8 cellular contexts compared by ENCODE assay signal in genomic region chr14:34498684-34499412, GRCh38. TPM values are rescaled to one million over a fixed set of nuclear protein-coding genes. Genes with fewer than 3 reads are reported as not detected.
DNase-seq lines count a peak whose midpoint lies in the region; ATAC-seq, FAIRE-seq and TF ChIP-seq lines count a peak whose summit lies in the region.

No MANE protein-coding gene starts in this region.

- POLR2A ChIA-PET in BJ (lab: Charles Lee): no interaction called here
- POLR2A ChIA-PET in activated CD4-positive, alpha-beta memory T cell treated with anti-CD3 and anti-CD28 coated beads, Interleukin-2, amount 10 ng/mL, durations not matched to agents 7 days and 5 days (lab: Charles Lee): no interaction called here

- intact Hi-C loops in psoas muscle (cut with DNase I): loop anchor here (2.0 to 10.0 kb wide), 2 partner anchors 164 to 168 kb away; no protein-coding TSS in a partner anchor

- H3K36me3 ChIP-seq in BJ (ENCODE audit: control insufficient read depth, insufficient read depth, low read length) (no peaks in the 10 kb centered on the region), bronchial epithelial cell (ENCODE audit: control insufficient read depth, insufficient read depth, low read length) (no peaks in the 10 kb centered on the region), psoas muscle (ENCODE audit: insufficient read depth in 1 of 2, low read depth in 1 of 2) (no peaks in the 10 kb centered on the region)

- peaks cover 15% of the 10 kb centered on the region for H3K4me1 ChIP-seq in psoas muscle

- no peak overlapping the region for H3K27ac ChIP-seq in psoas muscle

- H3K9me3 Mint-ChIP-seq in activated CD4-positive, alpha-beta memory T cell treated with anti-CD3 and anti-CD28 coated beads, Interleukin-2, amount 10 ng/mL, durations not matched to agents 7 days and 5 days: no peaks in the 10 kb centered on the region
- no peaks in the 10 kb centered on the region for H3K9me3 Mint-ChIP-seq in nephron progenitor cell

- H3K4me3 ChIP-seq in BJ (ENCODE audit: low read depth, low read length) (no peak overlapping the region), bronchial epithelial cell (ENCODE audit: low read depth, low read length) (no peak overlapping the region), psoas muscle (no peak overlapping the region)

- H3K36me3 Mint-ChIP-seq in activated CD4-positive, alpha-beta memory T cell treated with anti-CD3 and anti-CD28 coated beads, Interleukin-2, amount 10 ng/mL, durations not matched to agents 7 days and 5 days (ENCODE audit: low read depth): no peaks in the 10 kb centered on the region
- no peaks in the 10 kb centered on the region for H3K36me3 Mint-ChIP-seq in nephron progenitor cell (ENCODE audit: low read depth)

- no peaks in the 10 kb centered on the region for H3K9me3 ChIP-seq in psoas muscle

- ATAC-seq in GM21723 (IDR thresholded peaks at IDR 0.05; ENCODE audit: unreplicated experiment) (peak; percentile 65), psoas muscle (peak in 2 of 4 donors; percentile 36)

- CTCF ChIA-PET in BJ (lab: Yijun Ruan, JAX): interaction anchor here (0.6 to 2.3 kb wide), 4 partner anchors 13 to 176 kb away, joined by 3 to 13 read pairs (median 3); no protein-coding TSS in a partner anchor
- CTCF ChIA-PET in activated CD4-positive, alpha-beta memory T cell treated with anti-CD3 and anti-CD28 coated beads, Interleukin-2, amount 10 ng/mL, durations not matched to agents 7 days and 5 days (lab: Charles Lee): interaction anchor here (0.6 to 1.7 kb wide), 3 partner anchors 167 to 290 kb away, joined by 3 to 7 read pairs (median 4); no protein-coding TSS in a partner anchor

- WGBS in psoas muscle, 3 donors: 84 to 89% (median 86%) methylated on average over 6 of the region's 6 CpGs

- H3K27ac Mint-ChIP-seq in activated CD4-positive, alpha-beta memory T cell treated with anti-CD3 and anti-CD28 coated beads, Interleukin-2, amount 10 ng/mL, durations not matched to agents 7 days and 5 days: no peak overlapping the region
- no peak overlapping the region for H3K27ac Mint-ChIP-seq in nephron progenitor cell

- DNase-seq in BJ (ENCODE audit: low read depth) (no peak), NCI-H345 treated with DMSO at 0.1 percent for 48 hours (lab: John Stamatoyannopoulos, UW; ENCODE audit: unreplicated experiment) (peak; percentile 36), bronchial epithelial cell (ENCODE audit: low read depth) (peak; percentile 37), psoas muscle (no peak), GF-D8 (lab: John Stamatoyannopoulos, UW) (no peak), nephron progenitor cell (no peak)
- DNase-seq in activated CD4-positive, alpha-beta memory T cell treated with anti-CD3 and anti-CD28 coated beads, Interleukin-2, amount 10 ng/mL, durations not matched to agents 7 days and 5 days: no peak

- H3K27me3 ChIP-seq in BJ (ENCODE audit: control insufficient read depth, insufficient read depth, low read length) (no peaks in the 10 kb centered on the region), bronchial epithelial cell (ENCODE audit: control insufficient read depth, insufficient read depth, low read length) (no peaks in the 10 kb centered on the region), psoas muscle (ENCODE audit: insufficient read depth in 3 of 3, low read length in 2 of 3) (no peaks in the 10 kb centered on the region)

- TF ChIP-seq CTCF in BJ (IDR thresholded peaks at IDR 0.05; ENCODE audit: insufficient read depth, low read depth, low read length): 0 out of 2 replicates have a peak, but pooled peaks have one; percentile 4
- peak; percentile 55 for TF ChIP-seq CTCF in bronchial epithelial cell (IDR thresholded peaks at IDR 0.05; ENCODE audit: insufficient read depth, low read length, severe bottlenecking)
- TF ChIP-seq CTCF in psoas muscle (IDR thresholded peaks at IDR 0.05): peak; percentile 47
- TF ChIP-seq CTCF in nephron progenitor cell (IDR thresholded peaks at IDR 0.05): no peak

- no peak for FAIRE-seq in bronchial epithelial cell (lab: Jason Lieb, UNC)

- no peaks in the 10 kb centered on the region for H3K4me1 Mint-ChIP-seq in activated CD4-positive, alpha-beta memory T cell treated with anti-CD3 and anti-CD28 coated beads, Interleukin-2, amount 10 ng/mL, durations not matched to agents 7 days and 5 days
- peaks cover 22% of the 10 kb centered on the region for H3K4me1 Mint-ChIP-seq in nephron progenitor cell

- no peak overlapping the region for H3K4me3 Mint-ChIP-seq in activated CD4-positive, alpha-beta memory T cell treated with anti-CD3 and anti-CD28 coated beads, Interleukin-2, amount 10 ng/mL, durations not matched to agents 7 days and 5 days
- H3K4me3 Mint-ChIP-seq in nephron progenitor cell: no peak overlapping the region

- peaks cover 2% of the 10 kb centered on the region for H3K27me3 Mint-ChIP-seq in activated CD4-positive, alpha-beta memory T cell treated with anti-CD3 and anti-CD28 coated beads, Interleukin-2, amount 10 ng/mL, durations not matched to agents 7 days and 5 days
- peaks cover 3% of the 10 kb centered on the region for H3K27me3 Mint-ChIP-seq in nephron progenitor cell (ENCODE audit: low read depth, poor library complexity)

RNA-seq across cellular contexts. Expression of gene SPTSSA, which starts 36.8 kb away (rescaled TPM):
- 12.1 and 17.4 TPM in 2 replicates for polyA plus RNA-seq in BJ (2011; rRNA removed)
- polyA minus RNA-seq in BJ (2011; rRNA and poly(A)+ RNA removed): 6.4 and 9.2 TPM in 2 replicates
- 12.9 and 13.2 TPM in 2 replicates for total RNA-seq in bronchial epithelial cell
- 10 to 100 TPM in 3 of 4 donors, 1 to 10 TPM in 1; 9.0 to 25.2 (median 18.9) TPM for total RNA-seq in psoas muscle
- polyA plus RNA-seq in psoas muscle: 10 to 100 TPM; 25.4 to 32.9 (median 28.5) TPM
- total RNA-seq in activated CD4-positive, alpha-beta memory T cell treated with anti-CD3 and anti-CD28 coated beads, Interleukin-2, amount 10 ng/mL, durations not matched to agents 7 days and 5 days: 10 to 100 TPM; 12.8 to 14.0 TPM

RNA-seq across cellular contexts. Expression of gene EAPP, which starts 40.7 kb away (rescaled TPM):
- polyA plus RNA-seq in BJ (2011; rRNA removed) (26.7 and 46.7 TPM in 2 replicates), psoas muscle (10 to 100 TPM; 16.5 to 30.1 (median 22.9) TPM)
- polyA minus RNA-seq in BJ (2011; rRNA and poly(A)+ RNA removed): 12.1 and 16.3 TPM in 2 replicates
- total RNA-seq in bronchial epithelial cell (48.4 and 65.4 TPM in 2 replicates), psoas muscle (10 to 100 TPM; 19.9 to 28.2 (median 24.0) TPM)
- 10 to 100 TPM; 34.9 to 38.6 TPM for total RNA-seq in activated CD4-positive, alpha-beta memory T cell treated with anti-CD3 and anti-CD28 coated beads, Interleukin-2, amount 10 ng/mL, durations not matched to agents 7 days and 5 days

Comparison
In these comparisons a context has a peak if more than half of its experiments do, and no peak if none do; other contexts are left out.
1. DNase-seq: peak in NCI-H345 treated with DMSO at 0.1 percent for 48 hours (single experiment) and bronchial epithelial cell (single experiment); none in BJ (single experiment), psoas muscle (0 of 2), GF-D8 (single experiment), activated CD4-positive, alpha-beta memory T cell treated with anti-CD3 and anti-CD28 coated beads, Interleukin-2, amount 10 ng/mL, durations not matched to agents 7 days and 5 days (single experiment) and nephron progenitor cell (single experiment).